8 cellular contexts compared by ENCODE assay signal in genomic region chr5:132556511-132557424, GRCh38. TPM values are rescaled to one million over a fixed set of nuclear protein-coding genes. Genes with fewer than 3 reads are reported as not detected.
DNase-seq lines count a peak whose midpoint lies in the region; ATAC-seq and TF ChIP-seq lines count a peak whose summit lies in the region.

Gene RAD50 (plus strand): TSS chr5:132556977. CDS start chr5:132557325, 348 bp downstream.

- TSS peak; percentile 82 for BruUV-seq in Panc1 (replicated peaks; lab: Mats Ljungman, UMichigan)

- H3K27ac ChIP-seq in Panc1 (ENCODE audit: low read length) (peak within 1 kb of the TSS; percentile 96), muscle layer of colon (ENCODE audit: low read depth, low read length) (peak within 1 kb of the TSS; percentile 90)

- H3K27me3 Mint-ChIP-seq in activated T-cell treated with anti-CD3 and anti-CD28 coated beads, Interleukin-2, amount 50 U/mL, for 4 hours (ENCODE audit: low read depth) = no peaks in the 10 kb centered on the region

- H3K9ac ChIP-seq in muscle layer of colon (ENCODE audit: low read length) = peak within 1 kb of the TSS; percentile 95

- H3K4me3 ChIP-seq in Panc1 (ENCODE audit: low read depth in 2 of 2, low read length in 2 of 2) (peak within 1 kb of the TSS; percentile 69 to 88), muscle layer of colon (ENCODE audit: low read depth in 1 of 2, low read length in 2 of 2) (peak within 1 kb of the TSS; percentile 86 to 98)

- CTCF ChIA-PET in Panc1 (lab: Charles Lee) = interaction anchor here (0.8 kb wide), 1 partner anchor 30 kb away, joined by 4 read pairs; no protein-coding TSS in a partner anchor

- H3K9me3 ChIP-seq in Panc1 (ENCODE audit: control insufficient read depth, insufficient read depth, low read depth, low read length) (no peaks in the 10 kb centered on the region), muscle layer of colon (ENCODE audit: low read length) (no peaks in the 10 kb centered on the region)

- DNase-seq in DMS53 treated with DMSO at 0.1 percent for 48 hours (lab: John Stamatoyannopoulos, UW; ENCODE audit: unreplicated experiment) = peak; percentile 93
- DNase-seq in KG1 (lab: John Stamatoyannopoulos, UW) = peak; percentile 55
- peak; percentile 91 for DNase-seq in Panc1 (ENCODE audit: low read depth, low spot score)
- DNase-seq in activated T-cell treated with anti-CD3 and anti-CD28 coated beads, Interleukin-2, amount 50 U/mL, for 4 hours = peak; percentile 86
- peak; percentile 79 to 83 for DNase-seq in stimulated activated CD8-positive, alpha-beta memory T cell treated with anti-CD3 and anti-CD28 coated beads, Interleukin-7, amount 100 ng/mL, for 1 hour (ENCODE audit: low read depth in 2 of 2)

- peak within 1 kb of the TSS; percentile 99 for H3K4me3 Mint-ChIP-seq in activated T-cell treated with anti-CD3 and anti-CD28 coated beads, Interleukin-2, amount 50 U/mL, for 4 hours

- peaks cover 3% of the 10 kb centered on the region for H3K36me3 Mint-ChIP-seq in activated T-cell treated with anti-CD3 and anti-CD28 coated beads, Interleukin-2, amount 50 U/mL, for 4 hours (ENCODE audit: insufficient read depth)

- peaks cover 7% of the 10 kb centered on the region for H3K9me3 Mint-ChIP-seq in activated T-cell treated with anti-CD3 and anti-CD28 coated beads, Interleukin-2, amount 50 U/mL, for 4 hours

- H3K4me1 ChIP-seq in Panc1 (ENCODE audit: control insufficient read depth, insufficient read depth, low read length) = peaks cover 13% of the 10 kb centered on the region; the same call in 1 of the 2 replicates
- H3K4me1 ChIP-seq in muscle layer of colon (ENCODE audit: insufficient read depth, low read length) = peaks cover 13% of the 10 kb centered on the region

- no peaks in the 10 kb centered on the region for H3K27me3 ChIP-seq in Panc1 (ENCODE audit: control insufficient read depth, insufficient read depth, low read length)
- H3K27me3 ChIP-seq in muscle layer of colon (ENCODE audit: control insufficient read depth in 1 of 2, insufficient read depth in 2 of 2, low read length in 2 of 2) = no peaks in the 10 kb centered on the region

- TF ChIP-seq CTCF in Panc1 (IDR thresholded peaks at IDR 0.05) = no peak

- in situ Hi-C loops in Panc1 (cut with HindIII; ENCODE audit: low pct_unique_long_range_greater_than_20kb, low sequenced_read_pairs) = no loop called here

- POLR2A ChIA-PET in Panc1 (lab: Charles Lee) = no interaction called here

- H3K36me3 ChIP-seq in Panc1 (ENCODE audit: control insufficient read depth, insufficient read depth, low read length) = peaks cover 16% of the 10 kb centered on the region
- peaks cover 17% of the 10 kb centered on the region for H3K36me3 ChIP-seq in muscle layer of colon (ENCODE audit: insufficient read depth, low read length)

- H3K4me1 Mint-ChIP-seq in activated T-cell treated with anti-CD3 and anti-CD28 coated beads, Interleukin-2, amount 50 U/mL, for 4 hours (ENCODE audit: low read depth) = peaks cover 29% of the 10 kb centered on the region

- intact Hi-C loops in Panc1 (cut with micrococcal nuclease; ENCODE audit: unreplicated experiment) = no loop called here

- peak; percentile 95 for ATAC-seq in GM21723 (IDR thresholded peaks at IDR 0.05; ENCODE audit: unreplicated experiment)
- ATAC-seq in Panc1 = peak; percentile 98
- ATAC-seq in activated T-cell treated with anti-CD3 and anti-CD28 coated beads, Interleukin-2, amount 50 U/mL, for 4 hours = peak; percentile 99
- ATAC-seq in esophagus mucosa = peak; percentile 100

RNA-seq across cellular contexts. Expression of gene RAD50, which starts in this region (rescaled TPM):
- total RNA-seq in Panc1 (2021; ENCODE audit: unreplicated experiment) (77.6 TPM), esophagus mucosa (23.1 TPM)
- 55.3 TPM for polyA plus RNA-seq in Panc1 (2012; ENCODE audit: insufficient read length)
- 10 to 100 TPM; 42.7 to 46.8 (median 43.6) TPM for total RNA-seq in activated T-cell treated with anti-CD3 and anti-CD28 coated beads, Interleukin-2, amount 50 U/mL, for 4 hours

Comparison
In these comparisons a context has a peak if more than half of its experiments do, and no peak if none do; other contexts are left out.
1. Peak in every context shown above with its lines: DNase-seq, ATAC-seq, H3K4me3 ChIP-seq and H3K27ac ChIP-seq.